In genomic region chr2:101983928-101984327, GRCh38 we compare ENCODE assay signal across 1 cellular context.
TF ChIP-seq lines count a peak whose summit lies in the region.

No MANE protein-coding gene starts in this region.

TF ChIP-seq in neural cell, 6 proteins besides CTCF, POLR2A, EP300 and RAD21 (continued from another document):
- TF ChIP-seq EZH2 (IDR thresholded peaks at IDR 0.05; ENCODE audit: borderline replicate concordance, insufficient read depth, low read length, poor library complexity, severe bottlenecking), result no peak
- no peak for TF ChIP-seq TAF1 (IDR thresholded peaks at IDR 0.05; ENCODE audit: low read depth)
- peak; percentile 24 for TF ChIP-seq SMC3 (conservative IDR thresholded peaks at IDR 0.05; ENCODE audit: poor library complexity)
- no peak for TF ChIP-seq POLR2AphosphoS5 (IDR thresholded peaks at IDR 0.05)
